In genomic region chr15:71148048-71148447, GRCh38 we compare ENCODE assay signal across 23 cellular contexts. TPM values are rescaled to one million over a fixed set of nuclear protein-coding genes. Genes with fewer than 3 reads are reported as not detected.
"Had no signal": no experiment of that assay in that cellular context is flagged by ENCODE, and none has a peak within 500 bp of the region (broad histone marks: within the 10 kb centered on the region; RNA-seq: fewer than 3 reads in every experiment).

No MANE protein-coding gene starts in this region.

- H3K4me3 Mint-ChIP-seq: activated CD4-positive, alpha-beta T cell treated with anti-CD3 and anti-CD28 coated beads, Interleukin-2, amount 10 ng/mL, durations not matched to agents 7 days and 5 days; activated CD8-positive, alpha-beta memory T cell treated with anti-CD3 and anti-CD28 coated beads, Interleukin-2, amount 10 ng/mL, durations not matched to agents 7 days and 5 days; activated CD8-positive, alpha-beta T cell treated with anti-CD3 and anti-CD28 coated beads for 36 hours; central memory CD8-positive, alpha-beta T cell; effector memory CD8-positive, alpha-beta T cell; naive thymus-derived CD8-positive, alpha-beta T cell; stimulated activated naive B cell treated with anti-CD40 and anti-IgM and Interleukin-4, amounts not matched to agents 10 μg/mL and 1 μg/mL and 100 μg/mL, for 72 hours had no signal

- ATAC-seq: activated CD8-positive, alpha-beta memory T cell treated with anti-CD3 and anti-CD28 coated beads, Interleukin-2, amount 10 ng/mL, durations not matched to agents 7 days and 5 days; activated CD8-positive, alpha-beta T cell treated with anti-CD3 and anti-CD28 coated beads for 36 hours; effector memory CD8-positive, alpha-beta T cell; naive thymus-derived CD8-positive, alpha-beta T cell; sciatic nerve; stimulated activated naive B cell treated with anti-CD40 and anti-IgM and Interleukin-4, amounts not matched to agents 10 μg/mL and 1 μg/mL and 100 μg/mL, for 72 hours; upper lobe of right lung had no signal

- H3K36me3 Mint-ChIP-seq: activated CD8-positive, alpha-beta memory T cell treated with anti-CD3 and anti-CD28 coated beads, Interleukin-2, amount 10 ng/mL, durations not matched to agents 7 days and 5 days; naive thymus-derived CD8-positive, alpha-beta T cell; stimulated activated naive B cell treated with anti-CD40 and anti-IgM and Interleukin-4, amounts not matched to agents 10 μg/mL and 1 μg/mL and 100 μg/mL, for 72 hours had no signal

- H3K27me3 ChIP-seq: brain microvascular endothelial cell, esophagus muscularis mucosa, thyroid gland, upper lobe of right lung had no signal

- DNase-seq: activated CD4-positive, alpha-beta T cell treated with anti-CD3 and anti-CD28 coated beads, Interleukin-2, amount 10 ng/mL, durations not matched to agents 7 days and 5 days; activated CD4-positive, CD25-positive, alpha-beta regulatory T cell treated with anti-CD3 and anti-CD28 coated beads, Interleukin-2, amount 50 U/mL, for 72 hours; activated CD8-positive, alpha-beta memory T cell treated with anti-CD3 and anti-CD28 coated beads, Interleukin-2, amount 10 ng/mL, durations not matched to agents 7 days and 5 days; activated CD8-positive, alpha-beta T cell treated with anti-CD3 and anti-CD28 coated beads for 36 hours; activated effector memory CD4-positive, alpha-beta T cell treated with anti-CD3 and anti-CD28 coated beads, Interleukin-2, amount 50 U/mL, for 16 hours; activated naive CD4-positive, alpha-beta T cell treated with anti-CD3 and anti-CD28 coated beads, Interleukin-2, amount 50 U/mL, for 16 hours; activated T-cell treated with anti-CD3 and anti-CD28 coated beads for 4 hours; aorta; brain microvascular endothelial cell; effector memory CD8-positive, alpha-beta T cell; naive thymus-derived CD8-positive, alpha-beta T cell; stimulated activated CD4-positive, alpha-beta T cell treated with anti-CD3 and anti-CD28 coated beads, Interleukin-15, amount 100 ng/mL, for 24 hours; stimulated activated CD8-positive, alpha-beta memory T cell treated with anti-CD3 and anti-CD28 coated beads, Interleukin-4, amount 100 ng/mL, for 48 hours; stimulated activated naive B cell treated with anti-CD40 and anti-IgM and Interleukin-4, amounts not matched to agents 10 μg/mL and 1 μg/mL and 100 μg/mL, for 72 hours; T-helper 2 cell; thyroid gland; upper lobe of right lung had no signal

- H3K9me3 ChIP-seq: esophagus muscularis mucosa, thyroid gland, upper lobe of right lung had no signal

- H3K27ac ChIP-seq: brain microvascular endothelial cell, esophagus muscularis mucosa, SK-N-MC, upper lobe of right lung had no signal

- H3K4me1 Mint-ChIP-seq: activated CD4-positive, alpha-beta T cell treated with anti-CD3 and anti-CD28 coated beads, Interleukin-2, amount 10 ng/mL, durations not matched to agents 7 days and 5 days; activated CD8-positive, alpha-beta memory T cell treated with anti-CD3 and anti-CD28 coated beads, Interleukin-2, amount 10 ng/mL, durations not matched to agents 7 days and 5 days; central memory CD8-positive, alpha-beta T cell; naive thymus-derived CD8-positive, alpha-beta T cell; stimulated activated naive B cell treated with anti-CD40 and anti-IgM and Interleukin-4, amounts not matched to agents 10 μg/mL and 1 μg/mL and 100 μg/mL, for 72 hours had no signal

- H3K9me3 Mint-ChIP-seq: activated CD4-positive, alpha-beta T cell treated with anti-CD3 and anti-CD28 coated beads, Interleukin-2, amount 10 ng/mL, durations not matched to agents 7 days and 5 days; activated CD8-positive, alpha-beta T cell treated with anti-CD3 and anti-CD28 coated beads for 36 hours; central memory CD8-positive, alpha-beta T cell; effector memory CD8-positive, alpha-beta T cell; stimulated activated naive B cell treated with anti-CD40 and anti-IgM and Interleukin-4, amounts not matched to agents 10 μg/mL and 1 μg/mL and 100 μg/mL, for 72 hours had no signal

- H3K36me3 ChIP-seq: esophagus muscularis mucosa, thyroid gland, upper lobe of right lung had no signal

- H3K27ac Mint-ChIP-seq: activated CD4-positive, alpha-beta T cell treated with anti-CD3 and anti-CD28 coated beads, Interleukin-2, amount 10 ng/mL, durations not matched to agents 7 days and 5 days; activated CD8-positive, alpha-beta memory T cell treated with anti-CD3 and anti-CD28 coated beads, Interleukin-2, amount 10 ng/mL, durations not matched to agents 7 days and 5 days; activated CD8-positive, alpha-beta T cell treated with anti-CD3 and anti-CD28 coated beads for 36 hours; effector memory CD8-positive, alpha-beta T cell; naive thymus-derived CD8-positive, alpha-beta T cell; stimulated activated naive B cell treated with anti-CD40 and anti-IgM and Interleukin-4, amounts not matched to agents 10 μg/mL and 1 μg/mL and 100 μg/mL, for 72 hours had no signal

- H3K4me3 ChIP-seq: esophagus muscularis mucosa, lung, SK-N-MC, smooth muscle cell, thyroid gland, upper lobe of right lung had no signal

RNA-seq across cellular contexts. Expression of gene THSD4, which starts 32.8 kb away (rescaled TPM):
- total RNA-seq: activated CD4-positive, alpha-beta T cell treated with anti-CD3 and anti-CD28 coated beads, Interleukin-2, amount 10 ng/mL, durations not matched to agents 7 days and 5 days; activated CD8-positive, alpha-beta memory T cell treated with anti-CD3 and anti-CD28 coated beads, Interleukin-2, amount 10 ng/mL, durations not matched to agents 7 days and 5 days; activated CD8-positive, alpha-beta T cell treated with anti-CD3 and anti-CD28 coated beads for 36 hours; naive thymus-derived CD8-positive, alpha-beta T cell had no signal
- polyA plus RNA-seq: naive thymus-derived CD8-positive, alpha-beta T cell had no signal
